Comparison of ENCODE assay signal across 21 cellular contexts in genomic region chr4:156957558-156957957, GRCh38. TPM values are rescaled to one million over a fixed set of nuclear protein-coding genes. Genes with fewer than 3 reads are reported as not detected.
DNase-seq lines count a peak whose midpoint lies in the region; ATAC-seq, FAIRE-seq and TF ChIP-seq lines count a peak whose summit lies in the region.
"Had no signal": no experiment of that assay in that cellular context is flagged by ENCODE, and none has a peak within 500 bp of the region (broad histone marks: within the 10 kb centered on the region; RNA-seq: fewer than 3 reads in every experiment).

No MANE protein-coding gene starts in this region.

- TF ChIP-seq POLR2A in A549 (IDR thresholded peaks at IDR 0.05; ENCODE audit: low read length) (no peak), IMR-90 (IDR thresholded peaks at IDR 0.05; ENCODE audit: low read depth, low read length) (no peak)

- H3K4me1 ChIP-seq in A549 (peaks cover 14% of the 10 kb centered on the region), IMR-90 (ENCODE audit: control insufficient read depth, insufficient read depth, low read length) (peaks cover 15% of the 10 kb centered on the region)
- H3K4me1 ChIP-seq: Caco-2 had no signal

- no peak overlapping the region for H2BK120ac ChIP-seq in IMR-90 (ENCODE audit: low read depth, low read length)

- H4K91ac ChIP-seq in IMR-90 (ENCODE audit: insufficient read depth, low read depth, low read length) = no peak overlapping the region

- peaks cover 33 to 49% of the 10 kb centered on the region in 2 experiments for H3K79me1 ChIP-seq in IMR-90 (ENCODE audit: low read depth in 1 of 2, low read length in 2 of 2)

- dilution Hi-C loops in IMR-90 (cut with HindIII; ENCODE audit: low sequenced_read_pairs, unreplicated experiment) = no loop called here

- no peak overlapping the region for H2BK5ac ChIP-seq in IMR-90 (ENCODE audit: low read depth, low read length, poor library complexity, severe bottlenecking)

- peak overlapping the region; percentile 77 for H3K27ac Mint-ChIP-seq in dendritic cell treated with granulocyte-macrophage colony-stimulating factor and Interleukin-4, amounts not matched to agents 40 ng/mL and 50 ng/mL, for 4 days
- H3K27ac Mint-ChIP-seq in nephron progenitor cell = peak overlapping the region; percentile 97
- H3K27ac Mint-ChIP-seq: neural progenitor cell; stimulated activated naive B cell treated with anti-CD40 and anti-IgM and Interleukin-4, amounts not matched to agents 10 μg/mL and 1 μg/mL and 100 μg/mL, for 72 hours had no signal

- H3K27me3 ChIP-seq in IMR-90 (ENCODE audit: control insufficient read depth, insufficient read depth, low read length) = no peaks in the 10 kb centered on the region
- H3K27me3 ChIP-seq: colonic mucosa, left lung, neural progenitor cell had no signal

- H2AK5ac ChIP-seq in IMR-90 (ENCODE audit: low read depth, low read length) = peak overlapping the region; percentile 25; the same call in 1 of the 2 replicates

- 0 out of 4 replicates have a peak overlapping the region, but pooled peaks of 1 of the 2 experiments have one; percentile 16 for H4K8ac ChIP-seq in IMR-90 (ENCODE audit: low read depth in 2 of 2, low read length in 2 of 2)

- 0 out of 2 replicates have a peak overlapping the region, but pooled peaks have one; percentile 11 for H3K23ac ChIP-seq in IMR-90 (ENCODE audit: low read depth, low read length)

- H3K18ac ChIP-seq in IMR-90 (ENCODE audit: low read depth, low read length) = peak overlapping the region; percentile 33

- H2AFZ ChIP-seq in IMR-90 (replicated peaks; ENCODE audit: low read length, poor library complexity) = no peak overlapping the region
- H2AFZ ChIP-seq: neural progenitor cell had no signal

- H3K4me3 Mint-ChIP-seq in dendritic cell treated with granulocyte-macrophage colony-stimulating factor and Interleukin-4, amounts not matched to agents 40 ng/mL and 50 ng/mL, for 4 days = peak overlapping the region; percentile 48
- H3K4me3 Mint-ChIP-seq in nephron progenitor cell = peak overlapping the region; percentile 35
- H3K4me3 Mint-ChIP-seq: neural progenitor cell; stimulated activated naive B cell treated with anti-CD40 and anti-IgM and Interleukin-4, amounts not matched to agents 10 μg/mL and 1 μg/mL and 100 μg/mL, for 72 hours had no signal

- peak overlapping the region; percentile 8; the same call in 1 of the 2 replicates for H4K5ac ChIP-seq in IMR-90 (ENCODE audit: low read depth, low read length)

- H3K27ac ChIP-seq in A549 (no peak overlapping the region), IMR-90 (ENCODE audit: insufficient read depth, low read length) (no peak overlapping the region)
- H3K27ac ChIP-seq: colonic mucosa, left lung, neural progenitor cell, psoas muscle had no signal

- H3K4me2 ChIP-seq in A549 = peak overlapping the region; percentile 9; the same call in 2 of the 3 replicates
- no peak overlapping the region for H3K4me2 ChIP-seq in IMR-90 (ENCODE audit: low read depth, low read length)
- H3K4me2 ChIP-seq: neural progenitor cell had no signal

- TF ChIP-seq RAD21 in A549 (conservative IDR thresholded peaks at IDR 0.05 in 1 of 2, IDR thresholded peaks at IDR 0.05 in 1 of 2) = no peak
- TF ChIP-seq RAD21 in IMR-90 (IDR thresholded peaks at IDR 0.05; ENCODE audit: low read length) = no peak

- no peak overlapping the region for H2BK20ac ChIP-seq in IMR-90 (ENCODE audit: low read depth, low read length)

- WGBS in A549 (ENCODE audit: missing lambda C conversion rate) = 74% methylated on average over 3 of the region's 3 CpGs
- 90% methylated on average over 1 of the region's 3 CpGs; no CpG with 5 or more reads in 1 of the 2 experiments for WGBS in IMR-90 (ENCODE audit: extremely low coverage in 2 of 2, insufficient read length in 1 of 2), 2 experiments

- H3K36me3 Mint-ChIP-seq in dendritic cell treated with granulocyte-macrophage colony-stimulating factor and Interleukin-4, amounts not matched to agents 40 ng/mL and 50 ng/mL, for 4 days (ENCODE audit: low read depth) = peaks cover 26% of the 10 kb centered on the region
- peaks cover 15% of the 10 kb centered on the region for H3K36me3 Mint-ChIP-seq in nephron progenitor cell (ENCODE audit: low read depth)
- H3K36me3 Mint-ChIP-seq: stimulated activated naive B cell treated with anti-CD40 and anti-IgM and Interleukin-4, amounts not matched to agents 10 μg/mL and 1 μg/mL and 100 μg/mL, for 72 hours had no signal

- peaks cover 10% of the 10 kb centered on the region; the same call in 1 of the 2 replicates for H4K20me1 ChIP-seq in IMR-90 (ENCODE audit: insufficient read depth, low read length)

- DNase-seq in A549 (ENCODE audit: low read depth in 1 of 2, low spot score in 1 of 2) = no peak
- no peak for DNase-seq in IMR-90
- no peak for DNase-seq in nephron progenitor cell
- DNase-seq in COLO668 (lab: John Stamatoyannopoulos, UW; ENCODE audit: unreplicated experiment) = no peak
- DNase-seq in activated naive CD4-positive, alpha-beta T cell treated with Interleukin-2 at 50 U/mL for 16 hours = no peak
- DNase-seq: activated CD4-positive, alpha-beta T cell treated with anti-CD3 and anti-CD28 coated beads, Interleukin-2, amount 50 U/mL, for 4 hours; activated CD8-positive, alpha-beta memory T cell treated with anti-CD3 and anti-CD28 coated beads, Interleukin-2, amount 50 U/mL, for 48 hours; Caco-2; colonic mucosa; head of caudate nucleus; left lung; NCI-H2081; psoas muscle; stimulated activated CD4-positive, alpha-beta T cell treated with anti-CD3 and anti-CD28 coated beads, Interleukin-2, amount 100 ng/mL, for 48 hours; stimulated activated naive B cell treated with anti-CD40 and anti-IgM and Interleukin-4, amounts not matched to agents 10 μg/mL and 1 μg/mL and 100 μg/mL, for 72 hours had no signal

- no peak overlapping the region for H2AK9ac ChIP-seq in IMR-90 (replicated peaks; ENCODE audit: low read depth, low read length, poor library complexity)

- H3K4ac ChIP-seq in IMR-90 (ENCODE audit: low read depth, low read length) = no peak overlapping the region

- H3K14ac ChIP-seq in IMR-90 (replicated peaks; ENCODE audit: low read depth, low read length) = 0 out of 2 replicates have a peak overlapping the region, but pooled peaks have one; percentile 51

- intact Hi-C loops in IMR-90 (cut with micrococcal nuclease) = loop anchor here (5.0 kb wide), 1 partner anchor 70 kb away; no protein-coding TSS in a partner anchor
- intact Hi-C loops in dendritic cell treated with granulocyte-macrophage colony-stimulating factor and Interleukin-4, amounts not matched to agents 40 ng/mL and 50 ng/mL, for 4 days (cut with micrococcal nuclease) = no loop called here

- no peak for FAIRE-seq in A549 (lab: Jason Lieb, UNC)
- FAIRE-seq: A204.1, HepG2 had no signal

- in situ Hi-C loops in IMR-90 (cut with MboI; ENCODE audit: low sequenced_read_pairs) = loop anchor here (25.0 kb wide), 1 partner anchor 995 kb away; the partner anchor contains the start of gene CTSO

- CTCF ChIA-PET in A549 (lab: Yijun Ruan, JAX) = no interaction called here
- CTCF ChIA-PET in IMR-90 (lab: Yijun Ruan, JAX) = no interaction called here

- no peak overlapping the region for H3K56ac ChIP-seq in IMR-90 (ENCODE audit: extremely low read depth, insufficient read depth, low read length)

- H3K9me3 ChIP-seq in A549 = no peaks in the 10 kb centered on the region
- no peaks in the 10 kb centered on the region for H3K9me3 ChIP-seq in IMR-90 (ENCODE audit: control insufficient read depth, insufficient read depth, low read length)
- H3K9me3 ChIP-seq: Caco-2, colonic mucosa, left lung, psoas muscle had no signal

- no peak overlapping the region for H3K9ac ChIP-seq in IMR-90 (ENCODE audit: low read depth, low read length)
- H3K9ac ChIP-seq: neural progenitor cell had no signal

- ATAC-seq in A549 (no peak), IMR-90 (ENCODE audit: low read depth) (no peak), GM18861 (IDR thresholded peaks at IDR 0.05; ENCODE audit: unreplicated experiment) (no peak)
- no peak for ATAC-seq in activated CD4-positive, CD25-positive, alpha-beta regulatory T cell treated with anti-CD3 and anti-CD28 coated beads, Interleukin-2, amount 50 U/mL, for 24 hours
- ATAC-seq: HepG2; left lung; psoas muscle; stimulated activated naive B cell treated with anti-CD40 and anti-IgM and Interleukin-4, amounts not matched to agents 10 μg/mL and 1 μg/mL and 100 μg/mL, for 72 hours had no signal

- no peaks in the 10 kb centered on the region; the same call in 1 of the 2 replicates for H3K36me3 ChIP-seq in IMR-90 (ENCODE audit: control insufficient read depth, insufficient read depth, low read length)
- H3K36me3 ChIP-seq: colonic mucosa, left lung, neural progenitor cell had no signal

- TF ChIP-seq EP300 in A549 (IDR thresholded peaks at IDR 0.05) = no peak

- TF ChIP-seq CTCF in A549 (IDR thresholded peaks at IDR 0.05) (no peak), IMR-90 (conservative IDR thresholded peaks at IDR 0.05; ENCODE audit: low read depth, low read length) (no peak), nephron progenitor cell (IDR thresholded peaks at IDR 0.05) (no peak)

- peaks cover 59% of the 10 kb centered on the region for H3K4me1 Mint-ChIP-seq in dendritic cell treated with granulocyte-macrophage colony-stimulating factor and Interleukin-4, amounts not matched to agents 40 ng/mL and 50 ng/mL, for 4 days (ENCODE audit: low read depth)
- peaks cover 90% of the 10 kb centered on the region for H3K4me1 Mint-ChIP-seq in nephron progenitor cell
- H3K4me1 Mint-ChIP-seq: stimulated activated naive B cell treated with anti-CD40 and anti-IgM and Interleukin-4, amounts not matched to agents 10 μg/mL and 1 μg/mL and 100 μg/mL, for 72 hours had no signal

- H3K27me3 Mint-ChIP-seq in dendritic cell treated with granulocyte-macrophage colony-stimulating factor and Interleukin-4, amounts not matched to agents 40 ng/mL and 50 ng/mL, for 4 days = no peaks in the 10 kb centered on the region
- no peaks in the 10 kb centered on the region for H3K27me3 Mint-ChIP-seq in nephron progenitor cell (ENCODE audit: low read depth, poor library complexity)

- H3K4me3 ChIP-seq in A549 (no peak overlapping the region), IMR-90 (ENCODE audit: insufficient read depth, low read depth, low read length) (no peak overlapping the region)
- H3K4me3 ChIP-seq: colonic mucosa, left lung, neural progenitor cell, psoas muscle had no signal

- BruUV-seq in IMR-90 (replicated peaks; lab: Mats Ljungman, UMichigan) = no TSS peak

- H3K9me3 Mint-ChIP-seq in dendritic cell treated with granulocyte-macrophage colony-stimulating factor and Interleukin-4, amounts not matched to agents 40 ng/mL and 50 ng/mL, for 4 days = no peaks in the 10 kb centered on the region
- H3K9me3 Mint-ChIP-seq in nephron progenitor cell = no peaks in the 10 kb centered on the region

- no peak overlapping the region for H2BK15ac ChIP-seq in IMR-90 (ENCODE audit: low read depth, low read length)

- H3K9me1 ChIP-seq in IMR-90 (ENCODE audit: insufficient read depth, low read length) = peaks cover 10% of the 10 kb centered on the region

- POLR2A ChIA-PET in A549 (lab: Yijun Ruan, JAX) (no interaction called here), IMR-90 (lab: Charles Lee; ENCODE audit: unreplicated experiment) (interaction anchor here (0.5 kb wide), 1 partner anchor 12 kb away, joined by 3 read pairs; no protein-coding TSS in a partner anchor)

RNA-seq across cellular contexts. Expression of gene PDGFC, which starts 14.0 kb away (rescaled TPM):
- 4.1 and 4.5 TPM in 2 replicates for polyA plus RNA-seq in A549 (2011; rRNA removed)
- 0.38 and 0.49 TPM in 2 replicates for polyA plus RNA-seq in A549 (2012; cell fraction: cytosol; rRNA removed)
- 0.79 and 1.2 TPM in 2 replicates for polyA plus RNA-seq in A549 (2012; cell fraction: nucleus; rRNA removed)
- 2.6 to 4.2 TPM (median 3.5 TPM) in 3 replicates for polyA plus RNA-seq in A549 (2017; fragmentation: RNase III; extraction: RNeasy Plus Mini Kit Qiagen cat#74134 plus additional on column Dnase treatment)
- polyA minus RNA-seq in A549 (2011; rRNA and poly(A)+ RNA removed) = 5.3 and 7.0 TPM in 2 replicates
- total RNA-seq in IMR-90 (2012; rRNA removed) = 90.7 and 105 TPM in 2 replicates
- polyA plus RNA-seq in IMR-90 (2012; rRNA removed) = 15.6 and 19.8 TPM in 2 replicates
- 4.4 and 11.0 TPM in 2 replicates for polyA plus RNA-seq in IMR-90 (2012; cell fraction: cytosol; rRNA removed)
- 13.5 and 32.1 TPM in 2 replicates for polyA plus RNA-seq in IMR-90 (2012; cell fraction: nucleus; rRNA removed; ENCODE audit: low replicate concordance)
